ENCODE assay signal across 32 cellular contexts in the genomic region with DNA sequence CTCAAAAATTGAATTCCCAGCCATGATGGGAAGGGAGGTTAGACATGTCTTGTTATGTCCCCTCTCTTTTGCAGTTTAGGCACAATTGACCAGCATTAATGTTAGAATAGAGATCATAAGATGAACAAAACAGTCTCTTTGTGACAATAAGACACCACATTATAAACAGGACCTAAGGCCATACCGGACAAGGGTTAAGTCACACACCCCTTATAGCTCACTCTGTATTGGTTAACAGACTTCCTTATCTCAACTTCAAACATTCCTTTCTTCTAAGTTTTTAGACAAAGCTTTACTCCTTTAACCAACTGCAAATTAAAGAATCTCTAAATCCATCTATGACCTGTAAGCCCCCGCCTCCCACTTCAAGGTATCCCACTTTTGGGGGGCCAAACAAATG.
"Had no signal": no experiment of that assay in that cellular context is flagged by ENCODE, and none has a peak within 500 bp of the region (broad histone marks: within the 10 kb centered on the region; RNA-seq: fewer than 3 reads in every experiment).

No MANE protein-coding gene starts in this region.

- H3K36me3 ChIP-seq: adrenal gland, ascending aorta, brain microvascular endothelial cell, breast epithelium, cardiac muscle cell had no signal

- ATAC-seq: activated naive CD4-positive, alpha-beta T cell treated with anti-CD3 and anti-CD28 coated beads, Interleukin-2, amount 50 U/mL, for 72 hours; activated naive CD8-positive, alpha-beta T cell treated with anti-CD3 and anti-CD28 coated beads, Interleukin-2, amount 50 U/mL, for 24 hours; activated T-cell treated with anti-CD3 and anti-CD28 coated beads, Interleukin-2, amount 50 U/mL, for 4 hours; activated T-cell treated with anti-CD3 and anti-CD28 coated beads, Interleukin-2, amount 50 U/mL, for 72 hours; activated T-helper 17 cell treated with anti-CD3 and anti-CD28 coated beads, Interleukin-2, amount 50 U/mL, for 72 hours; body of pancreas had no signal

- H3K4me3 ChIP-seq: adrenal gland, ascending aorta, body of pancreas, breast epithelium, cardiac muscle cell had no signal

- DNase-seq: activated effector memory CD4-positive, alpha-beta T cell treated with anti-CD3 and anti-CD28 coated beads, Interleukin-2, amount 50 U/mL, for 16 hours; activated effector memory CD4-positive, alpha-beta T cell treated with Interleukin-2 at 50 U/mL for 16 hours; activated gamma-delta T cell; activated gamma-delta T cell treated with Interleukin-2 at 50 U/mL for 16 hours; activated naive CD4-positive, alpha-beta T cell; activated naive CD4-positive, alpha-beta T cell treated with anti-CD3 and anti-CD28 coated beads for 36 hours; activated naive CD4-positive, alpha-beta T cell treated with anti-CD3 and anti-CD28 coated beads, Interleukin-2, amount 10 ng/mL, durations not matched to agents 7 days and 5 days; activated naive CD4-positive, alpha-beta T cell treated with anti-CD3 and anti-CD28 coated beads, Interleukin-2, amount 50 U/mL, for 16 hours; activated naive CD4-positive, alpha-beta T cell treated with Interleukin-2 at 50 U/mL for 16 hours; activated naive CD8-positive, alpha-beta T cell treated with anti-CD3 and anti-CD28 coated beads for 36 hours; activated naive CD8-positive, alpha-beta T cell treated with anti-CD3 and anti-CD28 coated beads, Interleukin-2, amount 10 ng/mL, durations not matched to agents 7 days and 5 days; activated naive CD8-positive, alpha-beta T cell treated with anti-CD3 and anti-CD28 coated beads, Interleukin-2, amount 50 U/mL, for 24 hours; activated T-cell treated with anti-CD3 and anti-CD28 coated beads, Interleukin-2, amount 50 U/mL, for 1 hour; activated T-cell treated with anti-CD3 and anti-CD28 coated beads, Interleukin-2, amount 50 U/mL, for 24 hours; activated T-cell treated with anti-CD3 and anti-CD28 coated beads, Interleukin-2, amount 50 U/mL, for 4 hours; activated T-cell treated with anti-CD3 and anti-CD28 coated beads, Interleukin-2, amount 50 U/mL, for 48 hours; activated T-cell treated with anti-CD3 and anti-CD28 coated beads, Interleukin-2, amount 50 U/mL, for 72 hours; adrenal gland; amniotic stem cell; amygdala; anterior cingulate cortex; aorta; body of pancreas; brain microvascular endothelial cell; caudate nucleus; central memory CD4-positive, alpha-beta T cell; cerebellar nuclear complex had no signal

- H3K4me1 ChIP-seq: adrenal gland, ascending aorta, body of pancreas, breast epithelium had no signal

- H3K9me3 ChIP-seq: adrenal gland, ascending aorta, body of pancreas, breast epithelium had no signal
